ENCODE assay signal across 18 cellular contexts in genomic region chr5:156641690-156642089, GRCh38.
DNase-seq lines count a peak whose midpoint lies in the region; ATAC-seq and TF ChIP-seq lines count a peak whose summit lies in the region.
"Had no signal": no experiment of that assay in that cellular context is flagged by ENCODE, and none has a peak within 500 bp of the region (broad histone marks: within the 10 kb centered on the region; RNA-seq: fewer than 3 reads in every experiment).

No MANE protein-coding gene starts in this region.

- 56% methylated on average over 1 of the region's 1 CpG for WGBS in esophagus muscularis mucosa
- WGBS in aorta, 2 donors = 52% methylated on average over 1 of the region's 1 CpG
- 52 to 63% (median 53%) methylated on average over 1 of the region's 1 CpG for WGBS in psoas muscle, 3 donors

- H3K4me3 ChIP-seq in right atrium auricular region (no peak overlapping the region), left ventricle myocardium inferior (no peak overlapping the region), esophagus muscularis mucosa (no peak overlapping the region), rectal smooth muscle tissue (ENCODE audit: low read length) (no peak overlapping the region), aorta (ENCODE audit: low read length in 2 of 2) (no peak overlapping the region), psoas muscle (no peak overlapping the region)

- no peak for TF ChIP-seq EP300 in esophagus muscularis mucosa (IDR thresholded peaks at IDR 0.05)

- ATAC-seq in aorta (ENCODE audit: low FRiP score) = peak; percentile 49
- no peak for ATAC-seq in SK-N-SH treated with all-trans-retinoic acid at 6 μM for 48 hours
- no peak for ATAC-seq in psoas muscle
- ATAC-seq: HepG2 had no signal

- H3K36me3 ChIP-seq in right atrium auricular region (no peaks in the 10 kb centered on the region), left ventricle myocardium inferior (no peaks in the 10 kb centered on the region), esophagus muscularis mucosa (no peaks in the 10 kb centered on the region), rectal smooth muscle tissue (ENCODE audit: control insufficient read depth, insufficient read depth, low read length) (no peaks in the 10 kb centered on the region), aorta (ENCODE audit: control insufficient read depth in 1 of 2, insufficient read depth in 2 of 2, low read length in 1 of 2) (no peaks in the 10 kb centered on the region), psoas muscle (ENCODE audit: insufficient read depth in 1 of 2, low read depth in 1 of 2) (no peaks in the 10 kb centered on the region)

- peaks cover 0 to 7% of the 10 kb centered on the region in 2 donors for H3K4me1 ChIP-seq in right atrium auricular region
- peaks cover 21% of the 10 kb centered on the region for H3K4me1 ChIP-seq in left ventricle myocardium inferior
- peaks cover 14 to 37% (median 22%) of the 10 kb centered on the region in 4 donors for H3K4me1 ChIP-seq in esophagus muscularis mucosa
- peaks cover 18% of the 10 kb centered on the region for H3K4me1 ChIP-seq in rectal smooth muscle tissue (ENCODE audit: control insufficient read depth, insufficient read depth, low read length)
- peaks cover 1 to 2% of the 10 kb centered on the region in 2 donors for H3K4me1 ChIP-seq in aorta (ENCODE audit: control insufficient read depth in 1 of 2, insufficient read depth in 2 of 2, low read length in 2 of 2)
- H3K4me1 ChIP-seq in psoas muscle = no peaks in the 10 kb centered on the region

- H3K27me3 ChIP-seq in right atrium auricular region (no peaks in the 10 kb centered on the region), left ventricle myocardium inferior (ENCODE audit: low read depth) (no peaks in the 10 kb centered on the region), esophagus muscularis mucosa (no peaks in the 10 kb centered on the region), rectal smooth muscle tissue (ENCODE audit: control insufficient read depth, insufficient read depth, low read length) (no peaks in the 10 kb centered on the region), aorta (ENCODE audit: control insufficient read depth in 1 of 2, insufficient read depth in 2 of 2, low read length in 1 of 2) (no peaks in the 10 kb centered on the region), psoas muscle (ENCODE audit: insufficient read depth in 3 of 3, low read length in 2 of 3) (no peaks in the 10 kb centered on the region)

- no peak overlapping the region for H3K9ac ChIP-seq in rectal smooth muscle tissue (ENCODE audit: low read length)

- no peak for TF ChIP-seq POLR2A in esophagus muscularis mucosa (IDR thresholded peaks at IDR 0.05; ENCODE audit: low read depth)

- intact Hi-C loops in left ventricle myocardium inferior (cut with micrococcal nuclease) (no loop called here), esophagus muscularis mucosa (cut with DNase I) (loop anchor here (5.0 to 10.0 kb wide), 2 partner anchors 44 to 1547 kb away; no protein-coding TSS in a partner anchor), aorta (cut with DNase I) (loop anchor here (10.0 kb wide), 1 partner anchor 57 kb away; no protein-coding TSS in a partner anchor), posterior cingulate gyrus (cut with DNase I) (no loop called here), psoas muscle (cut with DNase I) (no loop called here)

- no peak for DNase-seq in right atrium auricular region (ENCODE audit: low spot score)
- DNase-seq in left ventricle myocardium inferior = no peak
- DNase-seq in esophagus muscularis mucosa (ENCODE audit: extremely low spot score) = no peak
- DNase-seq in aorta = no peak
- DNase-seq in posterior cingulate gyrus = no peak
- DNase-seq in psoas muscle = no peak
- DNase-seq: 8988T, H7, KBM-7, NCI-H1092, NCI-H1436, NCI-H187 treated with DMSO at 0.1 percent for 48 hours, NCI-H2107, SIG-M5 had no signal

- TF ChIP-seq CTCF in right atrium auricular region (IDR thresholded peaks at IDR 0.05) (no peak), left ventricle myocardium inferior (IDR thresholded peaks at IDR 0.05; ENCODE audit: borderline replicate concordance) (no peak), esophagus muscularis mucosa (IDR thresholded peaks at IDR 0.05) (no peak), psoas muscle (IDR thresholded peaks at IDR 0.05) (no peak)

- H3K9me3 ChIP-seq in right atrium auricular region (no peaks in the 10 kb centered on the region), left ventricle myocardium inferior (replicated peaks) (no peaks in the 10 kb centered on the region), esophagus muscularis mucosa (no peaks in the 10 kb centered on the region), aorta (ENCODE audit: control insufficient read depth, low read length) (no peaks in the 10 kb centered on the region), psoas muscle (no peaks in the 10 kb centered on the region)

- H3K27ac ChIP-seq in right atrium auricular region (peak overlapping the region; percentile 32 to 60), left ventricle myocardium inferior (replicated peaks) (no peak overlapping the region), esophagus muscularis mucosa (replicated peaks in 1 of 4) (peak overlapping the region; percentile 60 to 75 (median 68)), rectal smooth muscle tissue (ENCODE audit: low read depth, low read length) (peak overlapping the region; percentile 45), aorta (ENCODE audit: low read depth in 1 of 2, low read length in 2 of 2) (peak overlapping the region in 1 of 2 donors; percentile 78), psoas muscle (no peak overlapping the region)
- H3K27ac ChIP-seq: HL-60 had no signal

TF ChIP-seq in SK-N-SH treated with all-trans-retinoic acid at 6 μM for 48 hours, 23 proteins besides CTCF, POLR2A, EP300 and RAD21:
- no peak for TF ChIP-seq PPARA (CRISPR knock-in tag; IDR thresholded peaks at IDR 0.05; ENCODE audit: borderline replicate concordance)

Comparison
In these comparisons a context has a peak if more than half of its experiments do, and no peak if none do; other contexts are left out.
1. H3K27ac ChIP-seq: peak in right atrium auricular region (2 of 2), esophagus muscularis mucosa (4 of 4) and rectal smooth muscle tissue (single experiment); none in left ventricle myocardium inferior (single experiment) and psoas muscle (single experiment).
2. intact Hi-C loops: an anchor here in esophagus muscularis mucosa (5.0 to 10.0 kb wide) and aorta (10.0 kb wide); none called in left ventricle myocardium inferior, posterior cingulate gyrus and psoas muscle.